ENCODE assay signal across 18 cellular contexts in the genomic region with DNA sequence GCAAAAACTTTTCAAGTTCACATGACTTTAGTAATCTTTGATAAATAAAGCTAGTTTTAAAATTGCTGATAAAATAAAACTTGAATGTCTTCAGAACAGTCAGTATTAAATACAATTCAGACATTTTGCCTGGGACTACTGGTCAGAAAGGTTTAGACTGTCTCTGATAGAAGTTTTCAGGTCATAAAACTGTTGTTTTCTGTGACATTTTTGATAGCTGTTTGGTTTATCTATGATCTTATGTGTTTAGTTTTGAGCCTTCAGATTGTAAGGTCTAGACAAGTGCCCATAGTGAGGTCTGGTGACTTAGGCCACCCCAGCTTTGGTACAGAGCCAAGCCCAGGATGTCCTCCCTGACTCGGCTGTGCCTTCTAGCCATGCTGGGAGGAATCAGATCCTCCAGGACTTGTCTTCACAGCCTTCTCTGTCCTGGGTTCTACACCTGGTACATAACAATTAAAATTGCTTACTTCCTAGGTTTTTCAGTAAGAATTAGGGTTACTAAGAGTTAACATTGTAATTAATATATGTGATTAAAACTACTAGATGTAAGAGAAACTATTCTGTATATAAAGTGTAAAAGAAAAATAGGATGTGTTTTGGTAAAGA. TPM values are rescaled to one million over a fixed set of nuclear protein-coding genes. Genes with fewer than 3 reads are reported as not detected.
DNase-seq lines count a peak whose midpoint lies in the region; ATAC-seq, FAIRE-seq and TF ChIP-seq lines count a peak whose summit lies in the region.
"Had no signal": no experiment of that assay in that cellular context is flagged by ENCODE, and none has a peak within 500 bp of the region (broad histone marks: within the 10 kb centered on the region; RNA-seq: fewer than 3 reads in every experiment).

No MANE protein-coding gene starts in this region.

- peaks cover 3 to 10% of the 10 kb centered on the region in 2 experiments; a peak in 3 of 4 replicates for H3K9me3 ChIP-seq in HCT116 (ENCODE audit: control insufficient read depth in 1 of 2, insufficient read depth in 1 of 2, low read depth in 1 of 2, low read length in 2 of 2)
- H3K9me3 ChIP-seq in IMR-90 (ENCODE audit: control insufficient read depth, insufficient read depth, low read length) = peaks cover 4% of the 10 kb centered on the region; the same call in 1 of the 2 replicates

- no peak overlapping the region for H2BK15ac ChIP-seq in IMR-90 (ENCODE audit: low read depth, low read length)

- no peaks in the 10 kb centered on the region for H3K79me2 ChIP-seq in HCT116 (ENCODE audit: insufficient read depth, low read length)

- in situ Hi-C loops in IMR-90 (cut with MboI; ENCODE audit: low sequenced_read_pairs) = no loop called here

- ATAC-seq in HCT116 (no peak), IMR-90 (ENCODE audit: low read depth) (no peak), GM19455 (IDR thresholded peaks at IDR 0.05; ENCODE audit: unreplicated experiment) (no peak)
- ATAC-seq: HepG2 had no signal

- POLR2A ChIA-PET in HCT116 (lab: Charles Lee) (no interaction called here), IMR-90 (lab: Charles Lee; ENCODE audit: unreplicated experiment) (no interaction called here)

- no peaks in the 10 kb centered on the region for H3K4me1 ChIP-seq in HCT116 (ENCODE audit: control insufficient read depth in 1 of 2, insufficient read depth in 2 of 2, low read length in 2 of 2)
- H3K4me1 ChIP-seq in IMR-90 (ENCODE audit: control insufficient read depth, insufficient read depth, low read length) = no peaks in the 10 kb centered on the region
- H3K4me1 ChIP-seq: BE2C, Caco-2 had no signal

- no peak overlapping the region for H3K9ac ChIP-seq in HCT116 (ENCODE audit: low read length)
- no peak overlapping the region for H3K9ac ChIP-seq in IMR-90 (ENCODE audit: low read depth, low read length)
- H3K9ac ChIP-seq: KMS-11 had no signal

- no peak overlapping the region for H3K14ac ChIP-seq in IMR-90 (replicated peaks; ENCODE audit: low read depth, low read length)

- no peak overlapping the region for H4K8ac ChIP-seq in IMR-90 (ENCODE audit: low read depth in 2 of 2, low read length in 2 of 2)

- TF ChIP-seq RAD21 in HCT116 (IDR thresholded peaks at IDR 0.05; ENCODE audit: low read depth) (no peak), IMR-90 (IDR thresholded peaks at IDR 0.05; ENCODE audit: low read length) (no peak)

- 33% methylated on average over 1 of the region's 1 CpG; no CpG with 5 or more reads in 1 of the 2 experiments for WGBS in IMR-90 (ENCODE audit: extremely low coverage in 2 of 2, insufficient read length in 1 of 2), 2 experiments

- BruUV-seq in HCT116 (replicated peaks; lab: Mats Ljungman, UMichigan) (no TSS peak), IMR-90 (replicated peaks; lab: Mats Ljungman, UMichigan) (no TSS peak)

- dilution Hi-C loops in IMR-90 (cut with HindIII; ENCODE audit: low sequenced_read_pairs, unreplicated experiment) = no loop called here

- no peak overlapping the region for H3K4me3 ChIP-seq in HCT116 (replicated peaks in 1 of 2; ENCODE audit: low read depth in 1 of 2, low read length in 2 of 2)
- H3K4me3 ChIP-seq in IMR-90 (ENCODE audit: insufficient read depth, low read depth, low read length) = no peak overlapping the region

- H3K56ac ChIP-seq in IMR-90 (ENCODE audit: extremely low read depth, insufficient read depth, low read length) = no peak overlapping the region

- no peaks in the 10 kb centered on the region for H3K9me2 ChIP-seq in HCT116 (ENCODE audit: insufficient read depth)

- H3K36me3 ChIP-seq in HCT116 (ENCODE audit: control insufficient read depth in 1 of 2, insufficient read depth in 2 of 2, low read length in 2 of 2) (no peaks in the 10 kb centered on the region), IMR-90 (ENCODE audit: control insufficient read depth, insufficient read depth, low read length) (no peaks in the 10 kb centered on the region)
- H3K36me3 ChIP-seq: BE2C had no signal

- TF ChIP-seq CTCF in HCT116 (IDR thresholded peaks at IDR 0.05 in 2 of 3, conservative IDR thresholded peaks at IDR 0.05 in 1 of 3; ENCODE audit: borderline replicate concordance in 1 of 3, insufficient read depth in 1 of 3, low read depth in 2 of 3, low read length in 2 of 3) (no peak), IMR-90 (conservative IDR thresholded peaks at IDR 0.05; ENCODE audit: low read depth, low read length) (no peak)

- H4K91ac ChIP-seq in IMR-90 (ENCODE audit: insufficient read depth, low read depth, low read length) = no peak overlapping the region

- no peaks in the 10 kb centered on the region for H4K20me1 ChIP-seq in HCT116 (ENCODE audit: insufficient read depth)
- no peaks in the 10 kb centered on the region for H4K20me1 ChIP-seq in IMR-90 (ENCODE audit: insufficient read depth, low read length)

- no peak overlapping the region for H2BK120ac ChIP-seq in IMR-90 (ENCODE audit: low read depth, low read length)

- H3K23ac ChIP-seq in IMR-90 (ENCODE audit: low read depth, low read length) = no peak overlapping the region

- intact Hi-C loops in HCT116 (cut with micrococcal nuclease) (no loop called here), IMR-90 (cut with micrococcal nuclease) (no loop called here)

- H3K27me3 ChIP-seq in HCT116 (ENCODE audit: insufficient read depth, low read length) (no peaks in the 10 kb centered on the region), IMR-90 (ENCODE audit: control insufficient read depth, insufficient read depth, low read length) (no peaks in the 10 kb centered on the region; the same call in 1 of the 2 replicates)
- H3K27me3 ChIP-seq: BE2C had no signal

- TF ChIP-seq POLR2A in HCT116 (IDR thresholded peaks at IDR 0.05; ENCODE audit: borderline replicate concordance, extremely low read depth, insufficient read depth, insufficient read length) (no peak), IMR-90 (IDR thresholded peaks at IDR 0.05; ENCODE audit: low read depth, low read length) (no peak)

- H3K4me2 ChIP-seq in HCT116 (ENCODE audit: low read length) (no peak overlapping the region), IMR-90 (ENCODE audit: low read depth, low read length) (no peak overlapping the region)
- H3K4me2 ChIP-seq: KMS-11 had no signal

- H2BK5ac ChIP-seq in IMR-90 (ENCODE audit: low read depth, low read length, poor library complexity, severe bottlenecking) = no peak overlapping the region

- no peak overlapping the region for H4K5ac ChIP-seq in IMR-90 (ENCODE audit: low read depth, low read length)

- peak; percentile 86 for FAIRE-seq in TTC549 (lab: Jason Lieb, UNC)
- FAIRE-seq: D721Med, GM12891, HepG2 had no signal

- H3K9me1 ChIP-seq in IMR-90 (ENCODE audit: insufficient read depth, low read length) = no peaks in the 10 kb centered on the region

- no peaks in the 10 kb centered on the region for H3K79me1 ChIP-seq in IMR-90 (ENCODE audit: low read depth in 1 of 2, low read length in 2 of 2)

- no peak for DNase-seq in HCT116 (ENCODE audit: low read depth, low spot score)
- peak; percentile 2 for DNase-seq in IMR-90
- peak; percentile 9 for DNase-seq in left kidney (ENCODE audit: low read depth, low spot score)
- no peak for DNase-seq in pons (ENCODE audit: low spot score)
- DNase-seq in activated naive CD4-positive, alpha-beta T cell treated with Interleukin-2 at 50 U/mL for 16 hours = no peak
- DNase-seq: ACHN; BE2C; Caco-2; CD4-positive, alpha-beta T cell; GOT3; H7 had no signal

- H2AK9ac ChIP-seq in IMR-90 (replicated peaks; ENCODE audit: low read depth, low read length, poor library complexity) = no peak overlapping the region

- RAD21 ChIA-PET in HCT116 (lab: Charles Lee; ENCODE audit: low non-redundant PET in 1 of 2, low total read pairs in 2 of 2, uncharacterized antibody in 2 of 2, unreplicated experiment in 2 of 2) = no interaction called here

- H2AFZ ChIP-seq in HCT116 (ENCODE audit: low read depth, low read length, poor library complexity, severe bottlenecking) (no peak overlapping the region), IMR-90 (replicated peaks; ENCODE audit: low read length, poor library complexity) (no peak overlapping the region)

- CTCF ChIA-PET in HCT116 (lab: Charles Lee) = interaction anchor here (1.5 kb wide), 1 partner anchor 8 kb away, joined by 4 read pairs; no protein-coding TSS in a partner anchor
- CTCF ChIA-PET in IMR-90 (lab: Yijun Ruan, JAX) = interaction anchor here (0.9 to 1.0 kb wide), 2 partner anchors 8 to 20 kb away, joined by 3 to 5 read pairs; no protein-coding TSS in a partner anchor

- H2AK5ac ChIP-seq in IMR-90 (ENCODE audit: low read depth, low read length) = no peak overlapping the region

- H3K27ac ChIP-seq in HCT116 (ENCODE audit: low read depth, low read length) (no peak overlapping the region), IMR-90 (ENCODE audit: insufficient read depth, low read length) (no peak overlapping the region)
- H3K27ac ChIP-seq: C4-2B, KMS-11 had no signal

- H2BK20ac ChIP-seq in IMR-90 (ENCODE audit: low read depth, low read length) = no peak overlapping the region

- no peak overlapping the region for H3K4ac ChIP-seq in IMR-90 (ENCODE audit: low read depth, low read length)

- H3K18ac ChIP-seq in IMR-90 (ENCODE audit: low read depth, low read length) = no peak overlapping the region

TF ChIP-seq in HCT116, 20 proteins besides CTCF, POLR2A, EP300 and RAD21 (continues in another document):
- TF ChIP-seq CBX3 (IDR thresholded peaks at IDR 0.05; ENCODE audit: low read depth) (peak; percentile 81; the same call in 1 of the 2 replicates), ELF1 (IDR thresholded peaks at IDR 0.05; ENCODE audit: borderline replicate concordance, low read depth) (no peak), JUND (IDR thresholded peaks at IDR 0.05) (no peak), SIN3A (IDR thresholded peaks at IDR 0.05; ENCODE audit: low read depth) (no peak), EGR1 (IDR thresholded peaks at IDR 0.05; ENCODE audit: low read depth) (no peak)
- TF ChIP-seq, protein P1, sequence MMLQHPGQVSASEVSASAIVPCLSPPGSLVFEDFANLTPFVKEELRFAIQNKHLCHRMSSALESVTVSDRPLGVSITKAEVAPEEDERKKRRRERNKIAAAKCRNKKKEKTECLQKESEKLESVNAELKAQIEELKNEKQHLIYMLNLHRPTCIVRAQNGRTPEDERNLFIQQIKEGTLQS (IDR thresholded peaks at IDR 0.05) = no peak

TF ChIP-seq in IMR-90, 13 proteins besides CTCF, POLR2A, EP300 and RAD21 (continues in another document):
- TF ChIP-seq CEBPB (IDR thresholded peaks at IDR 0.05; ENCODE audit: low read depth, low read length) (no peak), NFE2L2 (IDR thresholded peaks at IDR 0.05; ENCODE audit: low read depth, low read length) (no peak)

RNA-seq across cellular contexts. Expression of a gene that starts 15.1 kb away (rescaled TPM):
- 33.2 TPM for total RNA-seq in HCT116 (2021; ENCODE audit: unreplicated experiment)
- 5.4 and 9.9 TPM in 2 replicates for polyA plus RNA-seq in HCT116 (2012)
- 2.7 and 9.2 TPM in 2 replicates for total RNA-seq in IMR-90 (2012; rRNA removed)
- 2.8 and 3.6 TPM in 2 replicates for polyA plus RNA-seq in IMR-90 (2012; rRNA removed)
- 0.28 and 0.40 TPM in 2 replicates for polyA plus RNA-seq in IMR-90 (2012; cell fraction: cytosol; rRNA removed)
- 0.51 and 4.7 TPM in 2 replicates for polyA plus RNA-seq in IMR-90 (2012; cell fraction: nucleus; rRNA removed; ENCODE audit: low replicate concordance)

Comparison
In these comparisons a context has a peak if more than half of its experiments do, and no peak if none do; other contexts are left out.
1. DNase-seq: peak in IMR-90 (single experiment) and left kidney (single experiment); none in HCT116 (single experiment), pons (single experiment) and activated naive CD4-positive, alpha-beta T cell treated with Interleukin-2 at 50 U/mL for 16 hours (single experiment).